In the genomic region with DNA sequence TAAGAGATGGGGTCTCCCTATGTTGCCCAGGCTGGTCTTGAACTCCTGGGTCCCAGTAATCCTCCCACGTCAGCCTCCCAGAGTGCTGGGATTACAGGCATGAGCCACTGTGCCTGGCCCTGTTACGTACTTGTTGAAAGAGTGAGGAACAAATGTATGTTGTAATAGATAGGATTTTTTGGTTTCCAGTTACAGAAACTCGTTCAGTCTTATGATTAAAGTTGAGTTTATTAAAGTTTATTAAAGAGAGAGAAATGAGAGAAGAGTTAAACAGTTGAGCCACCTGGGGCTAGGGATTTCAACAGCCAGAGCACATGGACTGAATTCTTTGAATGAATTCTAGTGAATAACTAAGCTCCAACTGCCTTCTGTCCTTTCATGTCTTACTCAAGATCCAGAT, we compare ENCODE assay signal across 29 cellular contexts. TPM values are rescaled to one million over a fixed set of nuclear protein-coding genes. Genes with fewer than 3 reads are reported as not detected.
"Had no signal": no experiment of that assay in that cellular context is flagged by ENCODE, and none has a peak within 500 bp of the region (broad histone marks: within the 10 kb centered on the region; RNA-seq: fewer than 3 reads in every experiment).

No MANE protein-coding gene starts in this region.

- H3K27me3 ChIP-seq: foreskin keratinocyte, left lung, neutrophil, ovary, right atrium auricular region, suprapubic skin, transverse colon, vagina had no signal

- H3K4me3 ChIP-seq: left lung, lung, ovary, prostate gland, right atrium auricular region, suprapubic skin, transverse colon, vagina had no signal

- H3K4me1 ChIP-seq: prostate gland had no signal

- ATAC-seq: activated CD4-positive, CD25-positive, alpha-beta regulatory T cell treated with anti-CD3 and anti-CD28 coated beads, Interleukin-2, amount 50 U/mL, for 24 hours; activated naive CD8-positive, alpha-beta T cell treated with anti-CD3 and anti-CD28 coated beads, Interleukin-2, amount 50 U/mL, for 24 hours; foreskin keratinocyte; left lung; naive thymus-derived CD8-positive, alpha-beta T cell; stimulated activated naive CD8-positive, alpha-beta T cell treated with anti-CD3 and anti-CD28 coated beads, Interleukin-15, amount 100 ng/mL, for 72 hours had no signal

- H3K27ac Mint-ChIP-seq: activated CD4-positive, alpha-beta memory T cell treated with anti-CD3 and anti-CD28 coated beads, Interleukin-2, amount 10 ng/mL, durations not matched to agents 7 days and 5 days; activated CD4-positive, alpha-beta T cell treated with anti-CD3 and anti-CD28 coated beads, Interleukin-2, amount 10 ng/mL, durations not matched to agents 24 days and 14 days; activated naive CD8-positive, alpha-beta T cell treated with anti-CD3 and anti-CD28 coated beads, Interleukin-2, amount 50 U/mL, for 24 hours; dendritic cell treated with granulocyte-macrophage colony-stimulating factor and Interleukin-4, amounts not matched to agents 40 ng/mL and 50 ng/mL, for 4 days had no signal

- H3K27ac ChIP-seq: foreskin keratinocyte, left lung, neutrophil, ovary, prostate gland, right atrium auricular region, suprapubic skin, transverse colon, vagina, VCaP had no signal

- H3K9me3 Mint-ChIP-seq: activated CD4-positive, alpha-beta memory T cell treated with anti-CD3 and anti-CD28 coated beads, Interleukin-2, amount 10 ng/mL, durations not matched to agents 7 days and 5 days; activated CD4-positive, alpha-beta T cell treated with anti-CD3 and anti-CD28 coated beads, Interleukin-2, amount 10 ng/mL, durations not matched to agents 24 days and 14 days; activated naive CD8-positive, alpha-beta T cell treated with anti-CD3 and anti-CD28 coated beads, Interleukin-2, amount 50 U/mL, for 24 hours; dendritic cell treated with granulocyte-macrophage colony-stimulating factor and Interleukin-4, amounts not matched to agents 40 ng/mL and 50 ng/mL, for 4 days; naive thymus-derived CD8-positive, alpha-beta T cell; stimulated activated naive CD8-positive, alpha-beta T cell treated with anti-CD3 and anti-CD28 coated beads, Interleukin-15, amount 100 ng/mL, for 72 hours had no signal

- DNase-seq: activated CD4-positive, alpha-beta memory T cell treated with anti-CD3 and anti-CD28 coated beads, Interleukin-2, amount 10 ng/mL, durations not matched to agents 7 days and 5 days; activated CD4-positive, alpha-beta T cell treated with anti-CD3 and anti-CD28 coated beads, Interleukin-2, amount 10 ng/mL, durations not matched to agents 24 days and 14 days; activated effector memory CD4-positive, alpha-beta T cell treated with anti-CD3 and anti-CD28 coated beads, Interleukin-2, amount 50 U/mL, for 16 hours; activated naive CD4-positive, alpha-beta T cell treated with anti-CD3 and anti-CD28 coated beads, Interleukin-2, amount 50 U/mL, for 16 hours; activated naive CD8-positive, alpha-beta T cell treated with anti-CD3 and anti-CD28 coated beads, Interleukin-2, amount 50 U/mL, for 24 hours; activated T-cell treated with anti-CD3 and anti-CD28 coated beads, Interleukin-2, amount 50 U/mL, for 1 hour; aorta; effector CD8-positive, alpha-beta T cell; erythroblast; foreskin keratinocyte; left lung; naive thymus-derived CD8-positive, alpha-beta T cell; ovary; stimulated activated CD4-positive, alpha-beta T cell treated with anti-CD3 and anti-CD28 coated beads, Interleukin-4, amount 100 ng/mL, for 24 hours; stimulated activated naive CD8-positive, alpha-beta T cell treated with anti-CD3 and anti-CD28 coated beads, Interleukin-15, amount 100 ng/mL, for 72 hours; transverse colon had no signal

- H3K9me3 ChIP-seq: left lung, neutrophil, ovary, prostate gland, right atrium auricular region, suprapubic skin, transverse colon, vagina had no signal

- H3K27me3 Mint-ChIP-seq: activated CD4-positive, alpha-beta memory T cell treated with anti-CD3 and anti-CD28 coated beads, Interleukin-2, amount 10 ng/mL, durations not matched to agents 7 days and 5 days; activated CD4-positive, alpha-beta T cell treated with anti-CD3 and anti-CD28 coated beads, Interleukin-2, amount 10 ng/mL, durations not matched to agents 24 days and 14 days; activated naive CD8-positive, alpha-beta T cell treated with anti-CD3 and anti-CD28 coated beads, Interleukin-2, amount 50 U/mL, for 24 hours; dendritic cell treated with granulocyte-macrophage colony-stimulating factor and Interleukin-4, amounts not matched to agents 40 ng/mL and 50 ng/mL, for 4 days; naive thymus-derived CD8-positive, alpha-beta T cell; stimulated activated naive CD8-positive, alpha-beta T cell treated with anti-CD3 and anti-CD28 coated beads, Interleukin-15, amount 100 ng/mL, for 72 hours had no signal

- H3K4me3 Mint-ChIP-seq: activated CD4-positive, alpha-beta memory T cell treated with anti-CD3 and anti-CD28 coated beads, Interleukin-2, amount 10 ng/mL, durations not matched to agents 7 days and 5 days; activated CD4-positive, alpha-beta T cell treated with anti-CD3 and anti-CD28 coated beads, Interleukin-2, amount 10 ng/mL, durations not matched to agents 24 days and 14 days; activated naive CD8-positive, alpha-beta T cell treated with anti-CD3 and anti-CD28 coated beads, Interleukin-2, amount 50 U/mL, for 24 hours; dendritic cell treated with granulocyte-macrophage colony-stimulating factor and Interleukin-4, amounts not matched to agents 40 ng/mL and 50 ng/mL, for 4 days; naive thymus-derived CD8-positive, alpha-beta T cell; stimulated activated naive CD8-positive, alpha-beta T cell treated with anti-CD3 and anti-CD28 coated beads, Interleukin-15, amount 100 ng/mL, for 72 hours had no signal

RNA-seq across cellular contexts. Expression of gene C17orf78, which starts 34.6 kb away (rescaled TPM):
- total RNA-seq: activated CD4-positive, alpha-beta memory T cell treated with anti-CD3 and anti-CD28 coated beads, Interleukin-2, amount 10 ng/mL, durations not matched to agents 7 days and 5 days; activated CD4-positive, alpha-beta T cell treated with anti-CD3 and anti-CD28 coated beads, Interleukin-2, amount 10 ng/mL, durations not matched to agents 24 days and 14 days; aorta; cardiac septum; chondrocyte; foreskin keratinocyte; kidney epithelial cell; left lung; lung; naive thymus-derived CD8-positive, alpha-beta T cell; ovary; prostate gland; right atrium auricular region; suprapubic skin; T-helper 2 cell treated with Interferon-gamma antibody and Interleukin-4, amounts not matched to agents 100 ng/mL and 5 ng/mL, for 36 hours; transverse colon; vagina had no signal
- polyA plus RNA-seq: foreskin keratinocyte; lung; naive thymus-derived CD8-positive, alpha-beta T cell; ovary had no signal
